Comparison of ENCODE assay signal across 13 cellular contexts in the genomic region with DNA sequence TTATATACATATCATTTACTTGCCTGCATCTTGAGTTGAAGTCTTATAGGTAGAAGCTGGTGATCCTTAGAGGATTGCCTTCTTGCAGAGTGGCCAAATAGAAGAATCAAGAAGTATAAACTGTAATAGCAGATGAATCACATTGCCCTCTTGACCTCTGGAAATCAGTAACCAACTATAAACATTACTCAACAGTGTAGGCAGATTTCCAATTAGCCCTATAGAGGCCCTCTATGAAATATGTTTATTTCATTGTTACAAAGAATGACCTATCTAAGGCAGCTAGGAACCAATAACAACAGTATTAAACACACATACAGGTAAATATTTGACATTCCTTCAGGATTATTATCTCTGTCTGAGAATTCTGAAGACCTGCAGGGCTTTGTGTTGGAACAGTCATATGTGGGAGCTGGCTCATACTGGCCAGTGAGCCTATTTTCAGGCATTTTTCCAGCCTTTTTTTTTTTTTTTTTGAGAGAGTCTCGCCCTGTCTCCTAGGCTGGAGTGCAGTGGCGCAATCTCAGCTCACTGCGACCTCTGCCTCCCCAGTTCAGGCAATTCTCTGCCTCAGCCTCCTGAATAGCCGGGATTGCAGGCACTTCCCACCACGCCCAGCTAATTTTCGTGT. TPM values are rescaled to one million over a fixed set of nuclear protein-coding genes. Genes with fewer than 3 reads are reported as not detected.
DNase-seq lines count a peak whose midpoint lies in the region; FAIRE-seq and TF ChIP-seq lines count a peak whose summit lies in the region.
"Had no signal": no experiment of that assay in that cellular context is flagged by ENCODE, and none has a peak within 500 bp of the region (broad histone marks: within the 10 kb centered on the region; RNA-seq: fewer than 3 reads in every experiment).

No MANE protein-coding gene starts in this region.

- no peak overlapping the region for H3K23ac ChIP-seq in mesenchymal stem cell (ENCODE audit: low read length in 2 of 2)

- no peak overlapping the region for H3K4ac ChIP-seq in mesenchymal stem cell (ENCODE audit: low read depth in 1 of 2, low read length in 2 of 2)

- WGBS in mesenchymal stem cell: 80% methylated on average over 6 of the region's 6 CpGs

- no peak overlapping the region for H2AFZ ChIP-seq in mesenchymal stem cell (ENCODE audit: low read depth, low read length)

- no peak overlapping the region for H2BK120ac ChIP-seq in mesenchymal stem cell (ENCODE audit: low read depth, low read length)

- H3K4me1 Mint-ChIP-seq in osteocyte (ENCODE audit: unreplicated experiment): no peaks in the 10 kb centered on the region
- H3K4me1 Mint-ChIP-seq: brain had no signal

- no peaks in the 10 kb centered on the region for H3K79me1 ChIP-seq in mesenchymal stem cell (replicated peaks; ENCODE audit: low read length, poor library complexity, severe bottlenecking)

- peaks cover 8% of the 10 kb centered on the region for H3K9me3 Mint-ChIP-seq in osteocyte (ENCODE audit: unreplicated experiment)

- H3K9me3 ChIP-seq in MG63 (peaks cover 3% of the 10 kb centered on the region; the same call in 1 of the 2 replicates), mesenchymal stem cell (ENCODE audit: control insufficient read depth, low read length) (peaks cover 4% of the 10 kb centered on the region)

- TF ChIP-seq CTCF in osteocyte (IDR thresholded peaks at IDR 0.05): no peak

- H2AK5ac ChIP-seq in mesenchymal stem cell (ENCODE audit: low read length, severe bottlenecking): no peak overlapping the region

- H3K36me3 Mint-ChIP-seq in osteocyte (ENCODE audit: unreplicated experiment): no peaks in the 10 kb centered on the region
- H3K36me3 Mint-ChIP-seq: brain, CD14-positive monocyte had no signal

- H3K4me3 ChIP-seq in MG63: no peak overlapping the region
- H3K4me3 ChIP-seq in mesenchymal stem cell (ENCODE audit: insufficient read depth in 1 of 2, low read depth in 1 of 2, low read length in 2 of 2): no peak overlapping the region

- H4K8ac ChIP-seq in mesenchymal stem cell (ENCODE audit: low read length): no peak overlapping the region

- no peak overlapping the region for H3K4me3 Mint-ChIP-seq in osteocyte (ENCODE audit: unreplicated experiment)
- H3K4me3 Mint-ChIP-seq: activated CD8-positive, alpha-beta T cell treated with anti-CD3 and anti-CD28 coated beads, Interleukin-2, amount 10 ng/mL, durations not matched to agents 7 days and 5 days; CD14-positive monocyte had no signal

- no peak overlapping the region for H2BK12ac ChIP-seq in mesenchymal stem cell (ENCODE audit: low read length in 2 of 2)

- DNase-seq in AG08396 (ENCODE audit: low spot score): peak; percentile 22
- peak; percentile 77 for DNase-seq in MG63
- DNase-seq in mesenchymal stem cell: peak; percentile 31
- DNase-seq in OCI-M2 (lab: John Stamatoyannopoulos, UW; ENCODE audit: unreplicated experiment): no peak
- DNase-seq in KG1 (lab: John Stamatoyannopoulos, UW): no peak
- DNase-seq in NCI-H1105 (lab: John Stamatoyannopoulos, UW): no peak
- DNase-seq in osteocyte (ENCODE audit: extremely low spot score, unreplicated experiment): no peak
- DNase-seq: activated CD8-positive, alpha-beta T cell treated with anti-CD3 and anti-CD28 coated beads, Interleukin-2, amount 10 ng/mL, durations not matched to agents 7 days and 5 days; OCI-M1 had no signal

- H2BK5ac ChIP-seq in mesenchymal stem cell (ENCODE audit: low read depth, low read length, poor library complexity, severe bottlenecking): no peak overlapping the region

- H2BK15ac ChIP-seq in mesenchymal stem cell (ENCODE audit: low read depth, poor library complexity, severe bottlenecking): no peak overlapping the region

- H4K91ac ChIP-seq in mesenchymal stem cell (ENCODE audit: low read length): no peak overlapping the region

- peaks cover 4% of the 10 kb centered on the region for H3K4me1 ChIP-seq in mesenchymal stem cell (ENCODE audit: control insufficient read depth, insufficient read depth, low read depth, low read length)

- peak overlapping the region; percentile 66 for H3K27ac ChIP-seq in mesenchymal stem cell (ENCODE audit: low read length, poor library complexity, severe bottlenecking)

- H3K36me3 ChIP-seq in MG63 (no peaks in the 10 kb centered on the region), mesenchymal stem cell (ENCODE audit: control insufficient read depth in 1 of 2, insufficient read depth in 2 of 2, low read depth in 1 of 2, low read length in 2 of 2) (no peaks in the 10 kb centered on the region)

- peak; percentile 84 for FAIRE-seq in colon (lab: Jason Lieb, UNC)
- FAIRE-seq: GM18507 had no signal

- no peak overlapping the region for H3K9ac ChIP-seq in mesenchymal stem cell (ENCODE audit: low read length)

- H3K4me2 ChIP-seq in mesenchymal stem cell (ENCODE audit: low read length, poor library complexity, severe bottlenecking): peak overlapping the region; percentile 42

- no peak overlapping the region for H3K18ac ChIP-seq in mesenchymal stem cell (ENCODE audit: low read depth in 1 of 2, low read length in 2 of 2)

- H3K27ac Mint-ChIP-seq in osteocyte (ENCODE audit: unreplicated experiment): no peak overlapping the region
- H3K27ac Mint-ChIP-seq: activated CD8-positive, alpha-beta T cell treated with anti-CD3 and anti-CD28 coated beads, Interleukin-2, amount 10 ng/mL, durations not matched to agents 7 days and 5 days had no signal

- H3K27me3 Mint-ChIP-seq in osteocyte (ENCODE audit: unreplicated experiment): no peaks in the 10 kb centered on the region
- H3K27me3 Mint-ChIP-seq: brain had no signal

- H3K27me3 ChIP-seq in MG63 (no peaks in the 10 kb centered on the region), mesenchymal stem cell (ENCODE audit: control insufficient read depth in 1 of 2, insufficient read depth in 1 of 2, low read length in 2 of 2) (no peaks in the 10 kb centered on the region)

- no peak overlapping the region for H3K14ac ChIP-seq in mesenchymal stem cell (ENCODE audit: low read length in 2 of 2)

RNA-seq across cellular contexts. Expression of a gene that starts 7.2 kb away (rescaled TPM):
- total RNA-seq in MG63 (2014; rRNA removed; shearing (Covaris generic); ENCODE audit: low replicate concordance): 84.4 and 102 TPM in 2 replicates
- polyA plus RNA-seq in mesenchymal stem cell (2013, experiment 1 of 2): 96.4 TPM
- polyA plus RNA-seq in mesenchymal stem cell (2013, experiment 2 of 2): 102 TPM
- 105 and 111 TPM in 2 replicates for total RNA-seq in osteocyte

Comparison
In these comparisons a context has a peak if more than half of its experiments do, and no peak if none do; other contexts are left out.
1. DNase-seq: peak in AG08396 (single experiment), MG63 (single experiment) and mesenchymal stem cell (single experiment); none in OCI-M2 (single experiment), KG1 (single experiment), NCI-H1105 (single experiment) and osteocyte (single experiment).